In the genomic region with DNA sequence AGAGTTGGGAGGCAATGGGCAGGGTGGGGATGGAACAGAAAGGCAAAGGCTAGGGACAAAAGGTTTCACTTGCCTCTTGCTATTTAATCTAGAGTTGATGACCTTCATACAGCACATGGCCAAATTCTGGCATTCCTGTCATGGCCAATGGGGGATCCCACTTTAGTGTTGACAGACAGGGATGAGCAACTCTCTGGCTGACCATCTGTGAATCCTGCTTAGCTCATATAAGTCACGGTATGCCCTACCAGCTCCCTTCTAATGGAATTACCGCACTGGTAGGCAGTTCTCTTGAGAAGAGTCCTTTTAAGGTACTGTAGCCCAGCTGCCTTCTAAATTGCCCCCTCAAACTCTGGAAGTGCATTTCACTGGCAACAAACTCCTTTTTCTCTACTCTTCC, we compare ENCODE assay signal across 32 cellular contexts.
A peak's percentile ranks its signal among the peaks of the same experiment; 100 is the strongest.
DNase-seq lines count a peak whose midpoint lies in the region; ATAC-seq and TF ChIP-seq lines count a peak whose summit lies in the region.
"Had no signal": no experiment of that assay in that cellular context is flagged by ENCODE, and none has a peak within 500 bp of the region (broad histone marks: within the 10 kb centered on the region; RNA-seq: fewer than 3 reads in every experiment).

No MANE protein-coding gene starts in this region.

- 85% methylated on average over 2 of the region's 2 CpGs for WGBS in right cardiac atrium
- 81% methylated on average over 2 of the region's 2 CpGs for WGBS in esophagus muscularis mucosa
- WGBS in trophoblast cell (ENCODE audit: extremely low coverage, insufficient coverage, insufficient read length) = no CpG with 5 or more reads among the region's 2 CpGs
- WGBS in transverse colon (ENCODE audit: low coverage in 1 of 2), 2 donors = 83% methylated on average over 2 of the region's 2 CpGs; no CpG with 5 or more reads in 1 of the 2 donors

- H3K4me1 ChIP-seq in right cardiac atrium (ENCODE audit: control insufficient read depth, insufficient read depth, low read length) = peaks cover 3% of the 10 kb centered on the region
- H3K4me1 ChIP-seq in esophagus muscularis mucosa = peaks cover 4 to 49% (median 27%) of the 10 kb centered on the region in 4 donors
- H3K4me1 ChIP-seq in trophoblast cell (ENCODE audit: control insufficient read depth in 1 of 2, insufficient read depth in 2 of 2, low read length in 2 of 2) = peaks cover 3 to 5% of the 10 kb centered on the region in 2 experiments
- peaks cover 0 to 10% (median 7%) of the 10 kb centered on the region in 4 donors for H3K4me1 ChIP-seq in transverse colon
- H3K4me1 ChIP-seq: A549, Peyer's patch, SJCRH30, uterus had no signal

- H3K18ac ChIP-seq in trophoblast cell (ENCODE audit: low read length) = no peak overlapping the region

- DNase-seq in right cardiac atrium (no peak), cardiac septum (ENCODE audit: low spot score) (no peak), esophagus muscularis mucosa (ENCODE audit: extremely low spot score) (no peak), trophoblast cell (no peak), transverse colon (no peak)
- DNase-seq in activated CD4-positive, alpha-beta T cell treated with anti-CD3 and anti-CD28 coated beads, Interleukin-2, amount 50 U/mL, for 48 hours = no peak
- DNase-seq: activated CD4-positive, alpha-beta memory T cell treated with anti-CD3 and anti-CD28 coated beads for 36 hours; activated CD8-positive, alpha-beta memory T cell treated with anti-CD3 and anti-CD28 coated beads, Interleukin-2, amount 50 U/mL, for 48 hours; activated naive CD4-positive, alpha-beta T cell treated with anti-CD3 and anti-CD28 coated beads, Interleukin-2, amount 10 ng/mL, durations not matched to agents 7 days and 5 days; amygdala; CD8-positive, alpha-beta memory T cell; DMS 273 treated with DMSO at 0.1 percent for 48 hours; endodermal cell; esophagus squamous epithelium; gastrocnemius medialis; left ventricle myocardium inferior; naive thymus-derived CD8-positive, alpha-beta T cell; NCI-H1105 treated with DMSO at 0.1 percent for 48 hours; NCI-H1930; NCI-H524 treated with DMSO at 0.1 percent for 48 hours; occipital lobe; Peyer's patch; SJCRH30; stimulated activated CD4-positive, alpha-beta T cell treated with anti-CD3 and anti-CD28 coated beads, Interleukin-2, amount 100 ng/mL, for 48 hours; substantia nigra; T-helper 1 cell; uterus had no signal

- no peak overlapping the region for H2BK5ac ChIP-seq in trophoblast cell (ENCODE audit: low read depth, low read length, poor library complexity)

- TF ChIP-seq CTCF in esophagus muscularis mucosa (IDR thresholded peaks at IDR 0.05) (no peak), transverse colon (IDR thresholded peaks at IDR 0.05) (no peak)

- H3K36me3 ChIP-seq in esophagus muscularis mucosa (peaks cover 10 to 94% (median 47%) of the 10 kb centered on the region in 4 donors), trophoblast cell (ENCODE audit: control insufficient read depth in 1 of 2, insufficient read depth in 2 of 2, low read length in 2 of 2) (no peaks in the 10 kb centered on the region), transverse colon (no peaks in the 10 kb centered on the region)
- H3K36me3 ChIP-seq: gastrocnemius medialis, MG63, SJCRH30, uterus had no signal

- no peaks in the 10 kb centered on the region for H3K79me2 ChIP-seq in trophoblast cell (ENCODE audit: control insufficient read depth, insufficient read depth, low read length, poor library complexity)

- no peak overlapping the region for H4K8ac ChIP-seq in trophoblast cell (ENCODE audit: low read depth, low read length)

- H3K23ac ChIP-seq in trophoblast cell (ENCODE audit: low read length) = no peak overlapping the region

- intact Hi-C loops in right cardiac atrium (cut with DNase I) = no loop called here
- intact Hi-C loops in cardiac septum (cut with DNase I) = loop anchor here (10.0 kb wide), 1 partner anchor 485 kb away; no protein-coding TSS in a partner anchor
- intact Hi-C loops in esophagus muscularis mucosa (cut with DNase I) = no loop called here
- intact Hi-C loops in transverse colon (cut with DNase I; ENCODE audit: low total_unique reads) = loop anchor here (10.0 kb wide), 1 partner anchor 135 kb away; the partner anchor contains the start of gene SMC5

- peak overlapping the region; percentile 58 for H2BK12ac ChIP-seq in trophoblast cell (ENCODE audit: low read length)

- no peak overlapping the region for H4K12ac ChIP-seq in trophoblast cell (ENCODE audit: low read depth, low read length)

- no peaks in the 10 kb centered on the region for H3K79me1 ChIP-seq in trophoblast cell (ENCODE audit: low read length)

- in situ Hi-C loops in transverse colon (cut with MboI; ENCODE audit: low pct_ligation_motif_present in 1 of 4, low pct_unique_long_range_greater_than_20kb in 1 of 4, low sequenced_read_pairs in 3 of 4) = loop anchor here in 2 of 4 donors (10.0 kb wide), 1 partner anchor 155 kb away; no protein-coding TSS in a partner anchor

- no peak overlapping the region for H3K4ac ChIP-seq in trophoblast cell (ENCODE audit: low read depth, low read length)

- no peak overlapping the region for H3K14ac ChIP-seq in trophoblast cell (ENCODE audit: low read length)

- no peak overlapping the region for H3K4me3 ChIP-seq in right cardiac atrium (ENCODE audit: low read length)
- H3K4me3 ChIP-seq in esophagus muscularis mucosa = no peak overlapping the region
- no peak overlapping the region for H3K4me3 ChIP-seq in trophoblast cell (ENCODE audit: low read depth, low read length)
- H3K4me3 ChIP-seq in transverse colon = no peak overlapping the region
- H3K4me3 ChIP-seq: A549, esophagus squamous epithelium, gastrocnemius medialis, GM23338, left ventricle myocardium inferior, MG63, Peyer's patch, SJCRH30, uterus had no signal

- H3K9me3 ChIP-seq in right cardiac atrium (ENCODE audit: control insufficient read depth, low read length) = no peaks in the 10 kb centered on the region
- H3K9me3 ChIP-seq in esophagus muscularis mucosa = no peaks in the 10 kb centered on the region
- peaks cover 2% of the 10 kb centered on the region for H3K9me3 ChIP-seq in trophoblast cell (ENCODE audit: insufficient read depth, low read depth, low read length)
- H3K9me3 ChIP-seq in transverse colon = no peaks in the 10 kb centered on the region
- H3K9me3 ChIP-seq: A549, esophagus squamous epithelium, gastrocnemius medialis, left ventricle myocardium inferior, MG63, Peyer's patch, SJCRH30, uterus had no signal

- no peak overlapping the region for H3K9ac ChIP-seq in trophoblast cell (ENCODE audit: low read length)

- H2AK5ac ChIP-seq in trophoblast cell (ENCODE audit: low read length) = no peak overlapping the region

- TF ChIP-seq POLR2A in esophagus muscularis mucosa (IDR thresholded peaks at IDR 0.05; ENCODE audit: low read depth) = no peak
- TF ChIP-seq POLR2A in transverse colon (IDR thresholded peaks at IDR 0.05) = no peak

- ATAC-seq in right cardiac atrium (no peak), HG03378 (IDR thresholded peaks at IDR 0.05; ENCODE audit: unreplicated experiment) (no peak), HG03354 (IDR thresholded peaks at IDR 0.05; ENCODE audit: poor library complexity, severe bottlenecking, unreplicated experiment) (no peak)
- ATAC-seq: gastrocnemius medialis; GM23338; naive thymus-derived CD8-positive, alpha-beta T cell had no signal

- no peak overlapping the region for H2AFZ ChIP-seq in trophoblast cell (ENCODE audit: insufficient read depth, low read length, poor library complexity)
- H2AFZ ChIP-seq: GM23338 had no signal

- TF ChIP-seq EP300 in esophagus muscularis mucosa (IDR thresholded peaks at IDR 0.05) = no peak
- no peak for TF ChIP-seq EP300 in transverse colon (IDR thresholded peaks at IDR 0.05; ENCODE audit: low read depth)

- H3K27ac ChIP-seq in right cardiac atrium (ENCODE audit: low read length) = peak overlapping the region; percentile 28
- peak overlapping the region; percentile 51 to 65 (median 60) for H3K27ac ChIP-seq in esophagus muscularis mucosa (replicated peaks in 1 of 4)
- no peak overlapping the region for H3K27ac ChIP-seq in trophoblast cell (ENCODE audit: low read depth, low read length)
- peak overlapping the region in 2 of 4 donors; percentile 59 to 66 for H3K27ac ChIP-seq in transverse colon
- H3K27ac ChIP-seq: SJCRH30 had no signal

- H3K27me3 ChIP-seq in right cardiac atrium (ENCODE audit: control insufficient read depth, insufficient read depth) (no peaks in the 10 kb centered on the region), esophagus muscularis mucosa (no peaks in the 10 kb centered on the region), trophoblast cell (ENCODE audit: insufficient read depth, low read length) (no peaks in the 10 kb centered on the region), transverse colon (no peaks in the 10 kb centered on the region)
- H3K27me3 ChIP-seq: esophagus squamous epithelium, gastrocnemius medialis, MG63, Peyer's patch, SJCRH30, uterus had no signal

- H2BK120ac ChIP-seq in trophoblast cell (ENCODE audit: insufficient read depth, low read length, poor library complexity) = no peak overlapping the region

- no peak overlapping the region for H3K4me2 ChIP-seq in trophoblast cell (ENCODE audit: low read length)
- H3K4me2 ChIP-seq: A549, GM23338 had no signal

- peak overlapping the region; percentile 33 for H4K91ac ChIP-seq in trophoblast cell (ENCODE audit: low read depth, low read length)

Comparison
In these comparisons a context has a peak if more than half of its experiments do, and no peak if none do; other contexts are left out.
1. intact Hi-C loops: an anchor here in cardiac septum (10.0 kb wide) and transverse colon (10.0 kb wide); none called in right cardiac atrium and esophagus muscularis mucosa.